Comparison of ENCODE assay signal across 9 cellular contexts in genomic region chr10:79221110-79222051, GRCh38.
DNase-seq lines count a peak whose midpoint lies in the region; ATAC-seq, FAIRE-seq and TF ChIP-seq lines count a peak whose summit lies in the region.
"Had no signal": no experiment of that assay in that cellular context is flagged by ENCODE, and none has a peak within 500 bp of the region (broad histone marks: within the 10 kb centered on the region; RNA-seq: fewer than 3 reads in every experiment).

No MANE protein-coding gene starts in this region.

- H3K9me1 ChIP-seq in IMR-90 (ENCODE audit: insufficient read depth, low read length) = peaks cover 30% of the 10 kb centered on the region

- peaks cover 48% of the 10 kb centered on the region for H3K4me1 ChIP-seq in IMR-90 (ENCODE audit: control insufficient read depth, insufficient read depth, low read length)

- H3K4ac ChIP-seq in IMR-90 (ENCODE audit: low read depth, low read length) = peak overlapping the region; percentile 78

- H3K23ac ChIP-seq in IMR-90 (ENCODE audit: low read depth, low read length) = peak overlapping the region; percentile 82

- H3K56ac ChIP-seq in IMR-90 (ENCODE audit: extremely low read depth, insufficient read depth, low read length) = no peak overlapping the region

- peaks cover 54% of the 10 kb centered on the region for H4K20me1 ChIP-seq in IMR-90 (ENCODE audit: insufficient read depth, low read length)

- peak overlapping the region; percentile 86 for H4K91ac ChIP-seq in IMR-90 (ENCODE audit: insufficient read depth, low read depth, low read length)

- H2BK20ac ChIP-seq in IMR-90 (ENCODE audit: low read depth, low read length) = no peak overlapping the region

- TF ChIP-seq POLR2A in IMR-90 (IDR thresholded peaks at IDR 0.05; ENCODE audit: low read depth, low read length) = no peak
- TF ChIP-seq POLR2A in H54 (IDR thresholded peaks at IDR 0.05; ENCODE audit: low read depth, low read length) = no peak

- intact Hi-C loops in IMR-90 (cut with micrococcal nuclease) (no loop called here), sciatic nerve (cut with DNase I) (no loop called here)

- H2AFZ ChIP-seq in IMR-90 (replicated peaks; ENCODE audit: low read length, poor library complexity) = peak overlapping the region; percentile 81

- FAIRE-seq in H54 (lab: Jason Lieb, UNC) = no peak

- no peaks in the 10 kb centered on the region for H3K27me3 ChIP-seq in IMR-90 (ENCODE audit: control insufficient read depth, insufficient read depth, low read length)

- no TSS peak for BruUV-seq in IMR-90 (replicated peaks; lab: Mats Ljungman, UMichigan)

- no peak overlapping the region; a peak in 2 of 4 replicates for H4K8ac ChIP-seq in IMR-90 (ENCODE audit: low read depth in 2 of 2, low read length in 2 of 2)

- ATAC-seq in IMR-90 (ENCODE audit: low read depth) (peak; percentile 74), sciatic nerve (peak; percentile 85), HG03342 (IDR thresholded peaks at IDR 0.05; ENCODE audit: unreplicated experiment) (no peak)

- H2BK5ac ChIP-seq in IMR-90 (ENCODE audit: low read depth, low read length, poor library complexity, severe bottlenecking) = peak overlapping the region; percentile 20

- POLR2A ChIA-PET in IMR-90 (lab: Charles Lee; ENCODE audit: unreplicated experiment) = no interaction called here

- DNase-seq in IMR-90 = peak; percentile 95
- peak; percentile 25 to 77 for DNase-seq in cerebellar nuclear complex (lab: John Stamatoyannopoulos, UW)
- DNase-seq in iPS-NIHi7 (ENCODE audit: extremely low spot score) = peak; percentile 33
- no peak for DNase-seq in sciatic nerve (ENCODE audit: low spot score)
- no peak for DNase-seq in NOMO-1 (lab: John Stamatoyannopoulos, UW; ENCODE audit: unreplicated experiment in 2 of 2)
- DNase-seq in H54 (ENCODE audit: insufficient read length, low spot score) = no peak
- DNase-seq in NCI-H1105 (lab: John Stamatoyannopoulos, UW) = no peak
- DNase-seq: effector CD8-positive, alpha-beta T cell had no signal

- peak overlapping the region; percentile 7; the same call in 1 of the 2 replicates for H2BK120ac ChIP-seq in IMR-90 (ENCODE audit: low read depth, low read length)

- peak overlapping the region; percentile 46; the same call in 2 of the 3 replicates for H2BK15ac ChIP-seq in IMR-90 (ENCODE audit: low read depth, low read length)

- H2AK5ac ChIP-seq in IMR-90 (ENCODE audit: low read depth, low read length) = peak overlapping the region; percentile 83

- H3K27ac ChIP-seq in IMR-90 (ENCODE audit: insufficient read depth, low read length) = peak overlapping the region; percentile 56

- no peak overlapping the region for H3K9ac ChIP-seq in IMR-90 (ENCODE audit: low read depth, low read length)

- 19% methylated on average over 24 of the region's 38 CpGs; no CpG with 5 or more reads in 1 of the 2 experiments for WGBS in IMR-90 (ENCODE audit: extremely low coverage in 2 of 2, insufficient read length in 1 of 2), 2 experiments

- no peak for TF ChIP-seq CTCF in IMR-90 (conservative IDR thresholded peaks at IDR 0.05; ENCODE audit: low read depth, low read length)

- H3K14ac ChIP-seq in IMR-90 (replicated peaks; ENCODE audit: low read depth, low read length) = peak overlapping the region; percentile 5

- H3K79me1 ChIP-seq in IMR-90 (ENCODE audit: low read depth in 1 of 2, low read length in 2 of 2) = peaks cover 45 to 94% of the 10 kb centered on the region in 2 experiments

- in situ Hi-C loops in IMR-90 (cut with MboI; ENCODE audit: low sequenced_read_pairs) = no loop called here

- H3K18ac ChIP-seq in IMR-90 (ENCODE audit: low read depth, low read length) = no peak overlapping the region

- CTCF ChIA-PET in IMR-90 (lab: Yijun Ruan, JAX) = no interaction called here

- peaks cover 48% of the 10 kb centered on the region for H3K36me3 ChIP-seq in IMR-90 (ENCODE audit: control insufficient read depth, insufficient read depth, low read length)

- H3K9me3 ChIP-seq in IMR-90 (ENCODE audit: control insufficient read depth, insufficient read depth, low read length) = no peaks in the 10 kb centered on the region

- no peak overlapping the region for H3K4me3 ChIP-seq in IMR-90 (ENCODE audit: insufficient read depth, low read depth, low read length)

- H2AK9ac ChIP-seq in IMR-90 (replicated peaks; ENCODE audit: low read depth, low read length, poor library complexity) = peak overlapping the region; percentile 71

- H4K5ac ChIP-seq in IMR-90 (ENCODE audit: low read depth, low read length) = peak overlapping the region; percentile 5; the same call in 1 of the 2 replicates

- dilution Hi-C loops in IMR-90 (cut with HindIII; ENCODE audit: low sequenced_read_pairs, unreplicated experiment) = no loop called here

- no peak overlapping the region for H3K4me2 ChIP-seq in IMR-90 (ENCODE audit: low read depth, low read length)

- TF ChIP-seq RAD21 in IMR-90 (IDR thresholded peaks at IDR 0.05; ENCODE audit: low read length) = no peak; the same call in 1 of the 2 replicates

TF ChIP-seq in IMR-90, 13 proteins besides CTCF, POLR2A, EP300 and RAD21:
- TF ChIP-seq SMC3 (IDR thresholded peaks at IDR 0.05; ENCODE audit: low read depth, low read length) (no peak), RFX5 (IDR thresholded peaks at IDR 0.05; ENCODE audit: low read depth, low read length) (no peak), CEBPB (IDR thresholded peaks at IDR 0.05; ENCODE audit: low read depth, low read length) (no peak), MAZ (IDR thresholded peaks at IDR 0.05; ENCODE audit: borderline replicate concordance, low read depth, low read length) (peak; percentile 20; the same call in 1 of the 2 replicates), RCOR1 (IDR thresholded peaks at IDR 0.05; ENCODE audit: insufficient replicate concordance, low read length) (no peak), ELK1 (IDR thresholded peaks at IDR 0.05; ENCODE audit: borderline replicate concordance, low read depth, low read length) (no peak), FOS (IDR thresholded peaks at IDR 0.05; ENCODE audit: low read depth, low read length) (no peak), USF2 (IDR thresholded peaks at IDR 0.05; ENCODE audit: low read depth, low read length) (peak; percentile 63), CHD1 (IDR thresholded peaks at IDR 0.05; ENCODE audit: low read depth, low read length) (no peak), MXI1 (IDR thresholded peaks at IDR 0.05; ENCODE audit: borderline replicate concordance, low read depth, low read length) (peak; percentile 95), BHLHE40 (IDR thresholded peaks at IDR 0.05; ENCODE audit: low read depth, low read length) (peak; percentile 98), NFE2L2 (IDR thresholded peaks at IDR 0.05; ENCODE audit: low read depth, low read length) (no peak), MAFK (IDR thresholded peaks at IDR 0.05; ENCODE audit: low read depth, low read length) (no peak)

Comparison
In these comparisons a context has a peak if more than half of its experiments do, and no peak if none do; other contexts are left out.
1. DNase-seq: peak in IMR-90 (single experiment), cerebellar nuclear complex (2 of 2) and iPS-NIHi7 (single experiment); none in sciatic nerve (single experiment), NOMO-1 (0 of 2), H54 (single experiment) and NCI-H1105 (single experiment).